Comparison of ENCODE assay signal across 13 cellular contexts in the genomic region with DNA sequence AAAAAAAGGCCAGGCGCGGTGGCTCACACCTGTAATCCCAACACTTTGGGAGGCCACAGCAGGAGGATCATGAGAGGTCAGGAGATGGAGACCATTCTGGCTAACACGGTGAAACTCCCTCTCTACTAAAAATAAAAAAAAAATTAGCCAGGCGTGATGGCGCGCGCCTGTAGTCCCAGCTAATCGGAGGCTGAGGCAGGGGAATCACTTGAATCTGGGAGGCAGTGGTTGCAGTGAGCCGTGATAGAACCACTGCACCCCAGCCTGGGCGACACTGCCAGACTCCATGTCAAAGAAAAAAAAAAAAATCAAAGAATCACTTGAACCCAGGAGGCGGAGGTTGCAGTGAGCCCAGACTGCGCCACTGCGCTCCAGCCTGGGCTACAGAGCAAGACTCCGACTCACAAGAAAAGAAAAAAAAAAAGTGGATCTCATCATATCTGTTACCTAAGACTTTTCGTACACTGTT. TPM values are rescaled to one million over a fixed set of nuclear protein-coding genes. Genes with fewer than 3 reads are reported as not detected.
A peak's percentile ranks its signal among the peaks of the same experiment; 100 is the strongest.
DNase-seq lines count a peak whose midpoint lies in the region; ATAC-seq and TF ChIP-seq lines count a peak whose summit lies in the region.
"Had no signal": no experiment of that assay in that cellular context is flagged by ENCODE, and none has a peak within 500 bp of the region (broad histone marks: within the 10 kb centered on the region; RNA-seq: fewer than 3 reads in every experiment).

No MANE protein-coding gene starts in this region.

- in situ Hi-C loops in KBM-7 (cut with MboI; ENCODE audit: low pct_unique_long_range_greater_than_20kb, low sequenced_read_pairs): no loop called here

- H3K4me3 Mint-ChIP-seq in activated naive CD4-positive, alpha-beta T cell treated with anti-CD3 and anti-CD28 coated beads for 36 hours: peak overlapping the region; percentile 61
- peak overlapping the region; percentile 81 for H3K4me3 Mint-ChIP-seq in T-helper 17 cell

- H3K4me1 ChIP-seq in fibroblast of lung (ENCODE audit: control insufficient read depth, extremely low read depth, insufficient read depth, low read length): peaks cover 4% of the 10 kb centered on the region
- H3K4me1 ChIP-seq in stomach smooth muscle (ENCODE audit: control insufficient read depth, insufficient read depth, low read length): peaks cover 33% of the 10 kb centered on the region

- H3K27me3 ChIP-seq in fibroblast of lung (ENCODE audit: control insufficient read depth, insufficient read depth, low read length) (no peaks in the 10 kb centered on the region), stomach smooth muscle (ENCODE audit: control insufficient read depth in 1 of 2, insufficient read depth in 2 of 2, low read length in 2 of 2) (no peaks in the 10 kb centered on the region)

- H3K79me2 ChIP-seq in fibroblast of lung (ENCODE audit: control insufficient read depth, insufficient read depth, low read length): peaks cover 93% of the 10 kb centered on the region

- no peaks in the 10 kb centered on the region for H3K9me3 Mint-ChIP-seq in activated naive CD4-positive, alpha-beta T cell treated with anti-CD3 and anti-CD28 coated beads for 36 hours

- H3K27me3 Mint-ChIP-seq in activated naive CD4-positive, alpha-beta T cell treated with anti-CD3 and anti-CD28 coated beads for 36 hours (ENCODE audit: low read depth): no peaks in the 10 kb centered on the region
- H3K27me3 Mint-ChIP-seq in T-helper 17 cell: no peaks in the 10 kb centered on the region

- no peak for DNase-seq in activated naive CD4-positive, alpha-beta T cell treated with anti-CD3 and anti-CD28 coated beads for 36 hours
- no peak for DNase-seq in activated naive CD4-positive, alpha-beta T cell treated with anti-CD3 and anti-CD28 coated beads, Interleukin-2, amount 50 U/mL, for 16 hours
- no peak for DNase-seq in T-helper 17 cell
- no peak for DNase-seq in fibroblast of lung (ENCODE audit: low read depth in 2 of 2)
- DNase-seq in iPS-NIHi11 (ENCODE audit: low spot score): no peak
- no peak for DNase-seq in UCSD-AML1 (lab: John Stamatoyannopoulos, UW; ENCODE audit: unreplicated experiment)
- no peak for DNase-seq in KBM-7
- DNase-seq: activated gamma-delta T cell treated with Interleukin-2 at 50 U/mL for 16 hours, MV-4-11 had no signal

- peaks cover 61% of the 10 kb centered on the region for H3K4me1 Mint-ChIP-seq in activated naive CD4-positive, alpha-beta T cell treated with anti-CD3 and anti-CD28 coated beads for 36 hours (ENCODE audit: low read depth)
- H3K4me1 Mint-ChIP-seq in T-helper 17 cell: peaks cover 46% of the 10 kb centered on the region

- H3K27ac ChIP-seq in fibroblast of lung (ENCODE audit: insufficient read depth, low read length) (no peak overlapping the region), stomach smooth muscle (ENCODE audit: low read length) (no peak overlapping the region)
- H3K27ac ChIP-seq: HL-60, VCaP had no signal

- peak overlapping the region; percentile 79 for H3K27ac Mint-ChIP-seq in activated naive CD4-positive, alpha-beta T cell treated with anti-CD3 and anti-CD28 coated beads for 36 hours
- peak overlapping the region; percentile 84 for H3K27ac Mint-ChIP-seq in T-helper 17 cell

- H4K20me1 ChIP-seq in fibroblast of lung (ENCODE audit: control insufficient read depth, extremely low read depth, insufficient read depth, low read length): peaks cover 10% of the 10 kb centered on the region

- intact Hi-C loops in activated naive CD4-positive, alpha-beta T cell treated with anti-CD3 and anti-CD28 coated beads for 36 hours (cut with micrococcal nuclease): no loop called here

- no peak overlapping the region for H3K4me3 ChIP-seq in fibroblast of lung (replicated peaks in 1 of 4; ENCODE audit: control extremely low read depth in 1 of 4, insufficient read depth in 1 of 4, low read depth in 3 of 4, low read length in 4 of 4)
- H3K4me3 ChIP-seq in stomach smooth muscle (ENCODE audit: low read length in 2 of 2): peak overlapping the region; percentile 3 to 28
- H3K4me3 ChIP-seq: coronary artery had no signal

- no peak for TF ChIP-seq CTCF in fibroblast of lung (conservative IDR thresholded peaks at IDR 0.05 in 1 of 2, IDR thresholded peaks at IDR 0.05 in 1 of 2; ENCODE audit: low read depth in 1 of 2, low read length in 2 of 2)

- peak overlapping the region; percentile 6 for H3K4me2 ChIP-seq in fibroblast of lung (ENCODE audit: extremely low read depth, insufficient read depth, low read length)

- H3K9me3 ChIP-seq in T-helper 17 cell (ENCODE audit: control insufficient read depth, low read length, poor library complexity, severe bottlenecking): no peaks in the 10 kb centered on the region
- no peaks in the 10 kb centered on the region for H3K9me3 ChIP-seq in fibroblast of lung (ENCODE audit: control insufficient read depth, insufficient read depth, low read depth, low read length)
- H3K9me3 ChIP-seq in stomach smooth muscle (ENCODE audit: control insufficient read depth in 2 of 2, low read length in 2 of 2): no peaks in the 10 kb centered on the region

- ATAC-seq in T-helper 17 cell: no peak

- no peak overlapping the region for H2AFZ ChIP-seq in fibroblast of lung (ENCODE audit: low read length)

- no peak overlapping the region for H3K9ac ChIP-seq in fibroblast of lung (ENCODE audit: insufficient read depth, low read length)
- H3K9ac ChIP-seq in stomach smooth muscle (ENCODE audit: low read length in 2 of 2): no peak overlapping the region

- H3K36me3 ChIP-seq in fibroblast of lung (ENCODE audit: control insufficient read depth, insufficient read depth, low read length) (peaks cover 18% of the 10 kb centered on the region), stomach smooth muscle (ENCODE audit: control insufficient read depth in 2 of 2, insufficient read depth in 2 of 2, low read length in 2 of 2) (peaks cover 40 to 53% of the 10 kb centered on the region in 2 donors)

- CTCF ChIA-PET in activated naive CD4-positive, alpha-beta T cell treated with anti-CD3 and anti-CD28 coated beads for 36 hours (lab: Charles Lee): no interaction called here

- H3K36me3 Mint-ChIP-seq in activated naive CD4-positive, alpha-beta T cell treated with anti-CD3 and anti-CD28 coated beads for 36 hours (ENCODE audit: low read depth): peaks cover 70% of the 10 kb centered on the region
- peaks cover 24% of the 10 kb centered on the region for H3K36me3 Mint-ChIP-seq in T-helper 17 cell (ENCODE audit: low read depth)

RNA-seq across cellular contexts. Expression of a gene that starts 4.2 kb away (rescaled TPM):
- 100 to 1,000 TPM; 297 to 304 TPM for total RNA-seq in activated naive CD4-positive, alpha-beta T cell treated with anti-CD3 and anti-CD28 coated beads for 36 hours
- 1,000 to 10,000 TPM; 1,047 to 1,109 TPM for total RNA-seq in T-helper 17 cell
- total RNA-seq in fibroblast of lung: 462 and 465 TPM in 2 replicates
- 43.1 and 57.7 TPM in 2 replicates for polyA plus RNA-seq in fibroblast of lung
- polyA plus RNA-seq in fibroblast of lung (2012): 113 and 118 TPM in 2 replicates
- polyA minus RNA-seq in fibroblast of lung (ENCODE audit: low replicate concordance): 30.1 and 48.9 TPM in 2 replicates

RNA-seq across cellular contexts. Expression of a gene that starts 33.9 kb away (rescaled TPM):
- 10 to 100 TPM; 39.8 to 46.0 TPM for total RNA-seq in activated naive CD4-positive, alpha-beta T cell treated with anti-CD3 and anti-CD28 coated beads for 36 hours
- total RNA-seq in T-helper 17 cell: 100 to 1,000 TPM; 121 to 129 TPM
- total RNA-seq in fibroblast of lung: 28.2 and 40.1 TPM in 2 replicates
- polyA plus RNA-seq in fibroblast of lung: 31.4 and 32.5 TPM in 2 replicates
- polyA plus RNA-seq in fibroblast of lung (2012): 24.4 and 29.6 TPM in 2 replicates
- polyA minus RNA-seq in fibroblast of lung (ENCODE audit: low replicate concordance): 49.2 and 74.5 TPM in 2 replicates

RNA-seq across cellular contexts. Expression of a gene that starts 38.7 kb away (rescaled TPM):
- 100 to 1,000 TPM; 120 to 134 TPM for total RNA-seq in activated naive CD4-positive, alpha-beta T cell treated with anti-CD3 and anti-CD28 coated beads for 36 hours
- 10 to 100 TPM; 35.1 to 37.6 TPM for total RNA-seq in T-helper 17 cell
- 118 and 239 TPM in 2 replicates for total RNA-seq in fibroblast of lung
- polyA plus RNA-seq in fibroblast of lung: 205 and 222 TPM in 2 replicates
- polyA plus RNA-seq in fibroblast of lung (2012): 314 and 442 TPM in 2 replicates
- polyA minus RNA-seq in fibroblast of lung (ENCODE audit: low replicate concordance): 21.9 and 25.9 TPM in 2 replicates

RNA-seq across cellular contexts. Expression of a gene that starts 38.7 kb away (rescaled TPM):
- 10 to 100 TPM; 33.6 to 38.1 TPM for total RNA-seq in activated naive CD4-positive, alpha-beta T cell treated with anti-CD3 and anti-CD28 coated beads for 36 hours
- total RNA-seq in T-helper 17 cell: 10 to 100 TPM; 16.8 to 19.4 TPM
- 31.7 and 36.5 TPM in 2 replicates for total RNA-seq in fibroblast of lung
- 34.7 and 37.7 TPM in 2 replicates for polyA plus RNA-seq in fibroblast of lung
- 22.8 and 29.9 TPM in 2 replicates for polyA plus RNA-seq in fibroblast of lung (2012)
- polyA minus RNA-seq in fibroblast of lung (ENCODE audit: low replicate concordance): 23.9 and 33.3 TPM in 2 replicates

Comparison
In these comparisons a context has a peak if more than half of its experiments do, and no peak if none do; other contexts are left out.
1. H3K4me3 ChIP-seq: peak in stomach smooth muscle (2 of 2); none in fibroblast of lung (0 of 4).